19 cellular contexts compared by ENCODE assay signal in genomic region chr2:192669505-192670082, GRCh38.
"Had no signal": no experiment of that assay in that cellular context is flagged by ENCODE, and none has a peak within 500 bp of the region (broad histone marks: within the 10 kb centered on the region; RNA-seq: fewer than 3 reads in every experiment).

No MANE protein-coding gene starts in this region.

- H3K4me1 ChIP-seq: breast epithelium, sigmoid colon, suprapubic skin had no signal

- H3K36me3 Mint-ChIP-seq: activated CD4-positive, alpha-beta memory T cell treated with anti-CD3 and anti-CD28 coated beads for 36 hours; activated naive CD8-positive, alpha-beta T cell treated with anti-CD3 and anti-CD28 coated beads, Interleukin-2, amount 10 ng/mL, durations not matched to agents 7 days and 5 days; type B pancreatic cell had no signal

- H3K79me2 ChIP-seq: hepatocyte had no signal

- DNase-seq: activated CD4-positive, alpha-beta memory T cell treated with anti-CD3 and anti-CD28 coated beads for 36 hours; activated CD4-positive, alpha-beta T cell treated with anti-CD3 and anti-CD28 coated beads for 1 hour; activated CD8-positive, alpha-beta memory T cell treated with anti-CD3 and anti-CD28 coated beads, Interleukin-2, amount 50 U/mL, for 4 hours; activated gamma-delta T cell treated with Interleukin-2 at 50 U/mL for 16 hours; activated naive CD8-positive, alpha-beta T cell treated with anti-CD3 and anti-CD28 coated beads, Interleukin-2, amount 10 ng/mL, durations not matched to agents 7 days and 5 days; activated T-cell treated with anti-CD3 and anti-CD28 coated beads, Interleukin-2, amount 50 U/mL, for 72 hours; aorta; kidney; left ventricle myocardium superior; mesenchymal stem cell; nephron progenitor cell; sigmoid colon; stimulated activated CD4-positive, alpha-beta T cell treated with anti-CD3 and anti-CD28 coated beads, Interleukin-2, amount 100 ng/mL, for 48 hours; stimulated activated CD8-positive, alpha-beta memory T cell treated with anti-CD3 and anti-CD28 coated beads, Interleukin-4, amount 100 ng/mL, for 48 hours; stimulated activated naive CD8-positive, alpha-beta T cell treated with anti-CD3 and anti-CD28 coated beads, Interleukin-15, Interleukin-2, amounts not matched to agents 100 U/mL and 50 U/mL, for 24 hours had no signal

- H3K27ac Mint-ChIP-seq: activated CD4-positive, alpha-beta memory T cell treated with anti-CD3 and anti-CD28 coated beads for 36 hours; activated naive CD8-positive, alpha-beta T cell treated with anti-CD3 and anti-CD28 coated beads, Interleukin-2, amount 10 ng/mL, durations not matched to agents 7 days and 5 days; activated T-cell treated with anti-CD3 and anti-CD28 coated beads, Interleukin-2, amount 50 U/mL, for 72 hours; nephron progenitor cell; type B pancreatic cell had no signal

- H3K27me3 Mint-ChIP-seq: activated CD4-positive, alpha-beta memory T cell treated with anti-CD3 and anti-CD28 coated beads for 36 hours; activated naive CD8-positive, alpha-beta T cell treated with anti-CD3 and anti-CD28 coated beads, Interleukin-2, amount 10 ng/mL, durations not matched to agents 7 days and 5 days; type B pancreatic cell had no signal

- H3K9me3 Mint-ChIP-seq: activated CD4-positive, alpha-beta memory T cell treated with anti-CD3 and anti-CD28 coated beads for 36 hours; activated naive CD8-positive, alpha-beta T cell treated with anti-CD3 and anti-CD28 coated beads, Interleukin-2, amount 10 ng/mL, durations not matched to agents 7 days and 5 days; nephron progenitor cell; type B pancreatic cell had no signal

- H3K4me3 Mint-ChIP-seq: activated CD4-positive, alpha-beta memory T cell treated with anti-CD3 and anti-CD28 coated beads for 36 hours; activated naive CD8-positive, alpha-beta T cell treated with anti-CD3 and anti-CD28 coated beads, Interleukin-2, amount 10 ng/mL, durations not matched to agents 7 days and 5 days; activated T-cell treated with anti-CD3 and anti-CD28 coated beads, Interleukin-2, amount 50 U/mL, for 72 hours; nephron progenitor cell; type B pancreatic cell had no signal

- H3K9me3 ChIP-seq: breast epithelium, sigmoid colon, suprapubic skin had no signal

- H3K4me1 Mint-ChIP-seq: activated naive CD8-positive, alpha-beta T cell treated with anti-CD3 and anti-CD28 coated beads, Interleukin-2, amount 10 ng/mL, durations not matched to agents 7 days and 5 days; nephron progenitor cell had no signal

- H3K27ac ChIP-seq: breast epithelium, hepatocyte, sigmoid colon, suprapubic skin had no signal

- H3K36me3 ChIP-seq: breast epithelium, sigmoid colon, suprapubic skin had no signal

- H3K4me3 ChIP-seq: breast epithelium, hepatocyte, sigmoid colon, suprapubic skin had no signal

- ATAC-seq: activated T-cell treated with anti-CD3 and anti-CD28 coated beads, Interleukin-2, amount 50 U/mL, for 72 hours; left ventricle myocardium superior; stimulated activated naive CD8-positive, alpha-beta T cell treated with anti-CD3 and anti-CD28 coated beads, Interleukin-15, Interleukin-2, amounts not matched to agents 100 U/mL and 50 U/mL, for 24 hours had no signal

- H2AFZ ChIP-seq: hepatocyte had no signal

- H3K4me2 ChIP-seq: hepatocyte had no signal

- H3K27me3 ChIP-seq: breast epithelium, hepatocyte, sigmoid colon, suprapubic skin had no signal
